In genomic region chr18:34867520-34867919, GRCh38 we compare ENCODE assay signal across 9 cellular contexts.
A peak's percentile ranks its signal among the peaks of the same experiment; 100 is the strongest.
DNase-seq lines count a peak whose midpoint lies in the region; ATAC-seq and TF ChIP-seq lines count a peak whose summit lies in the region.
"Had no signal": no experiment of that assay in that cellular context is flagged by ENCODE, and none has a peak within 500 bp of the region (broad histone marks: within the 10 kb centered on the region; RNA-seq: fewer than 3 reads in every experiment).

No MANE protein-coding gene starts in this region.

- H3K27me3 ChIP-seq in KMS-11 (ENCODE audit: insufficient read depth, low read depth) = no peaks in the 10 kb centered on the region

- H3K27ac ChIP-seq in KMS-11 = no peak overlapping the region
- H3K27ac ChIP-seq in VCaP = peak overlapping the region; percentile 82

- intact Hi-C loops in natural killer cell (cut with micrococcal nuclease) = no loop called here

- H3K36me3 ChIP-seq in KMS-11 (ENCODE audit: insufficient read depth) = no peaks in the 10 kb centered on the region

- H3K4me2 ChIP-seq in KMS-11 = no peak overlapping the region

- H3K4me3 Mint-ChIP-seq in natural killer cell = no peak overlapping the region

- no peaks in the 10 kb centered on the region for H3K9me3 Mint-ChIP-seq in natural killer cell

- H3K27me3 Mint-ChIP-seq in natural killer cell (ENCODE audit: low read depth in 2 of 2) = peaks cover 6 to 8% of the 10 kb centered on the region in 2 donors

- DNase-seq in D341Med (ENCODE audit: low spot score) (peak; percentile 75), iPS-NIHi7 (ENCODE audit: extremely low spot score) (peak; percentile 66), natural killer cell (no peak), SHP77 treated with DMSO at 0.1 percent for 48 hours (lab: John Stamatoyannopoulos, UW) (no peak)
- DNase-seq: activated CD4-positive, alpha-beta T cell treated with anti-CD3 and anti-CD28 coated beads, Interleukin-2, amount 50 U/mL, for 48 hours had no signal

- no peaks in the 10 kb centered on the region for H3K36me3 Mint-ChIP-seq in natural killer cell

- peaks cover 10% of the 10 kb centered on the region for H3K4me1 ChIP-seq in KMS-11 (ENCODE audit: low read depth, poor library complexity, severe bottlenecking)

- H3K9ac ChIP-seq in KMS-11 = no peak overlapping the region

- H3K27ac Mint-ChIP-seq in natural killer cell = no peak overlapping the region

- H3K4me1 Mint-ChIP-seq in natural killer cell = peaks cover 5 to 7% of the 10 kb centered on the region in 2 donors

- no peak overlapping the region for H2AFZ ChIP-seq in KMS-11 (ENCODE audit: low read depth)

- no peaks in the 10 kb centered on the region for H4K20me1 ChIP-seq in KMS-11 (ENCODE audit: insufficient read depth)

- TF ChIP-seq CTCF in KMS-11 (conservative IDR thresholded peaks at IDR 0.05; ENCODE audit: low read depth, low read length) (peak; percentile 47), VCaP (conservative IDR thresholded peaks at IDR 0.05) (peak; percentile 47), natural killer cell (IDR thresholded peaks at IDR 0.05) (no peak)

- no peak for ATAC-seq in natural killer cell
- no peak for ATAC-seq in HG02678 (IDR thresholded peaks at IDR 0.05; ENCODE audit: unreplicated experiment)
- ATAC-seq in GM19463 (IDR thresholded peaks at IDR 0.05; ENCODE audit: unreplicated experiment) = no peak

- H3K79me2 ChIP-seq in KMS-11 (ENCODE audit: insufficient read depth, low read depth) = no peaks in the 10 kb centered on the region

- no peak overlapping the region for H3K4me3 ChIP-seq in KMS-11 (IDR thresholded peaks at IDR 0.05; ENCODE audit: insufficient read depth, low read depth, low read length)

Comparison
In these comparisons a context has a peak if more than half of its experiments do, and no peak if none do; other contexts are left out.
1. DNase-seq: peak in D341Med (single experiment) and iPS-NIHi7 (single experiment); none in natural killer cell (single experiment) and SHP77 treated with DMSO at 0.1 percent for 48 hours (single experiment).